In the genomic region with DNA sequence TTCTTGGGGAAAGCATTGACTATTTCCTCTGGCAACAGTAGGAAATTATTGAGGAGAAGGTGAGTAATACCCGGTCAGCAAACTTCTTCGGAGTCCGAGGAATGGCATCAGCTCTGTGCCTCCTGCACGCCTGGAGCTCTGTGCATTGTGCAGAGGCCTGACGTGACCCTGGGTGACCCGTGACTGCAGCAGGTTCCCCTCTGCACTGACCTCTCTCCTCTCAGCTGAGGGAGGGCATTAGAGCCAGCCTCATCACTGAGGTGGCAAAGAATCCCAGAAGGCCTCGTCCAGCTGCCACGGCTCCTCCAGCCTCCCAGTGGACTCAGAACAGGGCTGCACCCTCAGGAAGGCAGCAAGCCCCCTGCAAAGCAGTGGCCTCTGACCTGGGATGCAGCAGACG, we compare ENCODE assay signal across 27 cellular contexts.
A peak's percentile ranks its signal among the peaks of the same experiment; 100 is the strongest.
DNase-seq lines count a peak whose midpoint lies in the region; FAIRE-seq and TF ChIP-seq lines count a peak whose summit lies in the region.
"Had no signal": no experiment of that assay in that cellular context is flagged by ENCODE, and none has a peak within 500 bp of the region (broad histone marks: within the 10 kb centered on the region; RNA-seq: fewer than 3 reads in every experiment).

No MANE protein-coding gene starts in this region.

- no peak overlapping the region for H2AFZ ChIP-seq in neural progenitor cell (replicated peaks)

- peaks cover 4% of the 10 kb centered on the region for H3K36me3 Mint-ChIP-seq in neural progenitor cell
- H3K36me3 Mint-ChIP-seq in activated naive CD8-positive, alpha-beta T cell treated with anti-CD3 and anti-CD28 coated beads for 36 hours: peaks cover under 1% of the 10 kb centered on the region
- H3K36me3 Mint-ChIP-seq in activated CD4-positive, alpha-beta T cell treated with anti-CD3 and anti-CD28 coated beads, Interleukin-2, amount 10 ng/mL, durations not matched to agents 7 days and 5 days (ENCODE audit: low read depth): peaks cover 4% of the 10 kb centered on the region

- no peak overlapping the region for H3K9ac ChIP-seq in neural progenitor cell

- H3K4me3 Mint-ChIP-seq in neural progenitor cell: peak overlapping the region; percentile 14
- H3K4me3 Mint-ChIP-seq in activated naive CD8-positive, alpha-beta T cell treated with anti-CD3 and anti-CD28 coated beads for 36 hours: no peak overlapping the region
- no peak overlapping the region for H3K4me3 Mint-ChIP-seq in activated CD4-positive, alpha-beta T cell treated with anti-CD3 and anti-CD28 coated beads, Interleukin-2, amount 10 ng/mL, durations not matched to agents 7 days and 5 days
- H3K4me3 Mint-ChIP-seq: B cell; CD8-positive, alpha-beta memory T cell had no signal

- POLR2A ChIA-PET in activated CD4-positive, alpha-beta T cell treated with anti-CD3 and anti-CD28 coated beads, Interleukin-2, amount 10 ng/mL, durations not matched to agents 7 days and 5 days (lab: Charles Lee): no interaction called here

- no peak for TF ChIP-seq CTCF in neural progenitor cell (IDR thresholded peaks at IDR 0.05)

- H3K36me3 ChIP-seq in neural progenitor cell: no peaks in the 10 kb centered on the region

- H3K4me1 Mint-ChIP-seq in neural progenitor cell: peaks cover 65% of the 10 kb centered on the region
- H3K4me1 Mint-ChIP-seq in activated naive CD8-positive, alpha-beta T cell treated with anti-CD3 and anti-CD28 coated beads for 36 hours: peaks cover 15% of the 10 kb centered on the region
- H3K4me1 Mint-ChIP-seq in activated CD4-positive, alpha-beta T cell treated with anti-CD3 and anti-CD28 coated beads, Interleukin-2, amount 10 ng/mL, durations not matched to agents 7 days and 5 days: peaks cover 25% of the 10 kb centered on the region
- H3K4me1 Mint-ChIP-seq: CD8-positive, alpha-beta memory T cell had no signal

- CTCF ChIA-PET in activated CD4-positive, alpha-beta T cell treated with anti-CD3 and anti-CD28 coated beads, Interleukin-2, amount 10 ng/mL, durations not matched to agents 7 days and 5 days (lab: Charles Lee): no interaction called here

- peaks cover 28% of the 10 kb centered on the region for H3K4me1 ChIP-seq in neural progenitor cell

- peak; percentile 28 for DNase-seq in HT1080 (ENCODE audit: low read depth)
- peak; percentile 22 for DNase-seq in RCC 7860 (ENCODE audit: low spot score)
- peak; percentile 68 for DNase-seq in ecto neural progenitor cell (ENCODE audit: low spot score)
- DNase-seq in neural progenitor cell (ENCODE audit: low spot score): peak; percentile 55
- DNase-seq in NCI-H2029 treated with DMSO at 0.1 percent for 48 hours (lab: John Stamatoyannopoulos, UW): no peak
- no peak for DNase-seq in NCI-H2107 treated with DMSO at 0.1 percent for 48 hours (lab: John Stamatoyannopoulos, UW; ENCODE audit: unreplicated experiment)
- no peak for DNase-seq in activated naive CD8-positive, alpha-beta T cell treated with anti-CD3 and anti-CD28 coated beads for 36 hours
- no peak for DNase-seq in activated CD4-positive, alpha-beta T cell treated with anti-CD3 and anti-CD28 coated beads, Interleukin-2, amount 10 ng/mL, durations not matched to agents 7 days and 5 days
- DNase-seq: CD8-positive, alpha-beta memory T cell; DMS 273 treated with DMSO at 0.1 percent for 48 hours; DMS79; EL; GF-D8; KG1; NCI-H1048; NCI-H1417; NCI-H1694; NCI-H2081; NCI-H2171; NCI-H446; NCI-H524 treated with DMSO at 0.1 percent for 48 hours; NCI-H774; Right ventricle myocardium superior; RPMI8226 had no signal

- H3F3A ChIP-seq in neural progenitor cell (ENCODE audit: low read depth): peaks cover 6% of the 10 kb centered on the region

- no peak for FAIRE-seq in RCC 7860 (lab: Jason Lieb, UNC)
- FAIRE-seq: GM12891, H54 had no signal

- H3K27me3 ChIP-seq in neural progenitor cell: no peaks in the 10 kb centered on the region

- H3K9me3 ChIP-seq in neural progenitor cell (ENCODE audit: low read depth): no peaks in the 10 kb centered on the region

- no peak overlapping the region for H3K27ac ChIP-seq in neural progenitor cell

- peaks cover 19% of the 10 kb centered on the region for H3K27me3 Mint-ChIP-seq in neural progenitor cell (ENCODE audit: insufficient read depth, low read depth)
- no peaks in the 10 kb centered on the region for H3K27me3 Mint-ChIP-seq in activated naive CD8-positive, alpha-beta T cell treated with anti-CD3 and anti-CD28 coated beads for 36 hours
- no peaks in the 10 kb centered on the region for H3K27me3 Mint-ChIP-seq in activated CD4-positive, alpha-beta T cell treated with anti-CD3 and anti-CD28 coated beads, Interleukin-2, amount 10 ng/mL, durations not matched to agents 7 days and 5 days
- H3K27me3 Mint-ChIP-seq: B cell had no signal

- no peaks in the 10 kb centered on the region for H4K20me1 ChIP-seq in neural progenitor cell (ENCODE audit: low read depth)

- H3K27ac Mint-ChIP-seq in neural progenitor cell: no peak overlapping the region
- no peak overlapping the region for H3K27ac Mint-ChIP-seq in activated naive CD8-positive, alpha-beta T cell treated with anti-CD3 and anti-CD28 coated beads for 36 hours
- H3K27ac Mint-ChIP-seq in activated CD4-positive, alpha-beta T cell treated with anti-CD3 and anti-CD28 coated beads, Interleukin-2, amount 10 ng/mL, durations not matched to agents 7 days and 5 days: no peak overlapping the region
- H3K27ac Mint-ChIP-seq: B cell; CD8-positive, alpha-beta memory T cell had no signal

- H3K79me2 ChIP-seq in neural progenitor cell (ENCODE audit: low read depth): no peaks in the 10 kb centered on the region

- H3K4me2 ChIP-seq in neural progenitor cell: peak overlapping the region; percentile 47

- no peak overlapping the region for H3K4me3 ChIP-seq in neural progenitor cell

- H3K9me3 Mint-ChIP-seq in neural progenitor cell: peaks cover 13% of the 10 kb centered on the region
- peaks cover 2% of the 10 kb centered on the region for H3K9me3 Mint-ChIP-seq in activated naive CD8-positive, alpha-beta T cell treated with anti-CD3 and anti-CD28 coated beads for 36 hours
- H3K9me3 Mint-ChIP-seq in activated CD4-positive, alpha-beta T cell treated with anti-CD3 and anti-CD28 coated beads, Interleukin-2, amount 10 ng/mL, durations not matched to agents 7 days and 5 days: peaks cover 13% of the 10 kb centered on the region

Comparison
In these comparisons a context has a peak if more than half of its experiments do, and no peak if none do; other contexts are left out.
1. DNase-seq: peak in HT1080 (single experiment), RCC 7860 (single experiment), ecto neural progenitor cell (single experiment) and neural progenitor cell (single experiment); none in NCI-H2029 treated with DMSO at 0.1 percent for 48 hours (single experiment), NCI-H2107 treated with DMSO at 0.1 percent for 48 hours (single experiment), activated naive CD8-positive, alpha-beta T cell treated with anti-CD3 and anti-CD28 coated beads for 36 hours (single experiment) and activated CD4-positive, alpha-beta T cell treated with anti-CD3 and anti-CD28 coated beads, Interleukin-2, amount 10 ng/mL, durations not matched to agents 7 days and 5 days (single experiment).